Comparison of ENCODE assay signal across 32 cellular contexts in genomic region chr6:119683022-119683421, GRCh38.
DNase-seq lines count a peak whose midpoint lies in the region; ATAC-seq, FAIRE-seq and TF ChIP-seq lines count a peak whose summit lies in the region.
"Had no signal": no experiment of that assay in that cellular context is flagged by ENCODE, and none has a peak within 500 bp of the region (broad histone marks: within the 10 kb centered on the region; RNA-seq: fewer than 3 reads in every experiment).

No MANE protein-coding gene starts in this region.

- H3K27me3 Mint-ChIP-seq in activated T-cell treated with anti-CD3 and anti-CD28 coated beads, Interleukin-2, amount 50 U/mL, for 24 hours, result no peaks in the 10 kb centered on the region
- H3K27me3 Mint-ChIP-seq: stimulated activated memory B cell treated with anti-CD40 and anti-IgM and Interleukin-4, amounts not matched to agents 10 μg/mL and 1 μg/mL and 100 μg/mL, for 72 hours had no signal

- no peak overlapping the region for H2BK120ac ChIP-seq in H1 (replicated peaks; ENCODE audit: low read depth, low read length)
- H2BK120ac ChIP-seq in mesendoderm (ENCODE audit: low read depth, low read length), result no peak overlapping the region

- POLR2A ChIA-PET in HEK293T (lab: Yijun Ruan, JAX) (no interaction called here), H1 (lab: Charles Lee; ENCODE audit: partially characterized antibody) (no interaction called here), A673 (lab: Charles Lee; ENCODE audit: low non-redundant PET) (no interaction called here)

- DNase-seq in HEK293T (ENCODE audit: extremely low spot score) (peak; percentile 41), NCI-H510A treated with DMSO at 0.1 percent for 48 hours (lab: John Stamatoyannopoulos, UW) (peak; percentile 19), H1 (ENCODE audit: low read depth in 1 of 2, low spot score in 2 of 2) (no peak), mesendoderm (peak; percentile 10), NCI-H226 (no peak), A673 (ENCODE audit: low spot score) (no peak)
- DNase-seq in activated T-cell treated with anti-CD3 and anti-CD28 coated beads, Interleukin-2, amount 50 U/mL, for 24 hours, result no peak
- DNase-seq: activated CD8-positive, alpha-beta T cell treated with anti-CD3 and anti-CD28 coated beads, Interleukin-2, amount 10 ng/mL, durations not matched to agents 7 days and 5 days; activated effector memory CD4-positive, alpha-beta T cell treated with Interleukin-2 at 50 U/mL for 16 hours; body of pancreas; DMS79 treated with DMSO at 0.1 percent for 48 hours; heart right ventricle; KBM-7; left lung; mesenchymal stem cell; MM.1S; NCI-H1436 treated with DMSO at 0.1 percent for 48 hours; NCI-H2171 treated with DMSO at 0.1 percent for 48 hours; NCI-H774; SK-N-SH; stimulated activated CD4-positive, alpha-beta T cell treated with anti-CD3 and anti-CD28 coated beads, Interleukin-4, amount 100 ng/mL, for 4 hours; T-helper 17 cell had no signal

- no peaks in the 10 kb centered on the region for H3K36me3 Mint-ChIP-seq in activated T-cell treated with anti-CD3 and anti-CD28 coated beads, Interleukin-2, amount 50 U/mL, for 24 hours (ENCODE audit: low read depth)
- H3K36me3 Mint-ChIP-seq: stimulated activated memory B cell treated with anti-CD40 and anti-IgM and Interleukin-4, amounts not matched to agents 10 μg/mL and 1 μg/mL and 100 μg/mL, for 72 hours had no signal

- H2BK12ac ChIP-seq in H1 (ENCODE audit: low read depth, low read length), result no peak overlapping the region

- peak; percentile 19 for FAIRE-seq in H1 (lab: Jason Lieb, UNC)
- FAIRE-seq: HTR-8/SVneo, urothelium cell line had no signal

- H3K14ac ChIP-seq in H1 (ENCODE audit: insufficient read length), result no peak overlapping the region

- H3K4me1 ChIP-seq in H1 (replicated peaks in 1 of 4; ENCODE audit: control insufficient read depth in 3 of 4, insufficient read depth in 4 of 4, low read length in 3 of 4) (no peaks in the 10 kb centered on the region), mesendoderm (ENCODE audit: control insufficient read depth, low read depth, low read length) (no peaks in the 10 kb centered on the region), A673 (ENCODE audit: insufficient read depth, low read length, poor library complexity, severe bottlenecking) (no peaks in the 10 kb centered on the region)
- H3K4me1 ChIP-seq: body of pancreas, HAP-1, heart right ventricle, left lung, prostate gland had no signal

- no peak overlapping the region for H3K56ac ChIP-seq in H1 (replicated peaks; ENCODE audit: insufficient read length, low read depth, low read length)
- no peak overlapping the region for H3K56ac ChIP-seq in mesendoderm (ENCODE audit: low read length)

- no peaks in the 10 kb centered on the region for H3K36me3 ChIP-seq in H1 (ENCODE audit: control insufficient read depth in 2 of 4, insufficient read depth in 4 of 4, low read length in 3 of 4)
- no peaks in the 10 kb centered on the region for H3K36me3 ChIP-seq in mesendoderm (ENCODE audit: control insufficient read depth, insufficient read depth, low read length)
- no peaks in the 10 kb centered on the region for H3K36me3 ChIP-seq in A673 (ENCODE audit: insufficient read depth, low read length, poor library complexity, severe bottlenecking)
- H3K36me3 ChIP-seq: HAP-1, heart right ventricle, left lung, neutrophil, prostate gland had no signal

- H3K4me1 Mint-ChIP-seq in activated T-cell treated with anti-CD3 and anti-CD28 coated beads, Interleukin-2, amount 50 U/mL, for 24 hours (ENCODE audit: low read depth), result no peaks in the 10 kb centered on the region
- H3K4me1 Mint-ChIP-seq: stimulated activated memory B cell treated with anti-CD40 and anti-IgM and Interleukin-4, amounts not matched to agents 10 μg/mL and 1 μg/mL and 100 μg/mL, for 72 hours; T-helper 17 cell had no signal

- H3K27me3 ChIP-seq in H1 (replicated peaks in 1 of 4; ENCODE audit: control insufficient read depth in 3 of 4, extremely low read depth in 1 of 4, insufficient read depth in 3 of 4, low read length in 3 of 4) (no peaks in the 10 kb centered on the region), mesendoderm (ENCODE audit: insufficient read depth, low read length, poor library complexity) (no peaks in the 10 kb centered on the region), A673 (replicated peaks; ENCODE audit: insufficient read depth, low read depth, low read length, poor library complexity) (peaks cover 9% of the 10 kb centered on the region)
- H3K27me3 ChIP-seq: body of pancreas, heart right ventricle, left lung, neutrophil had no signal

- H3K79me2 ChIP-seq in H1 (ENCODE audit: control insufficient read depth in 1 of 2, insufficient read depth in 2 of 2, low read length in 2 of 2) (no peaks in the 10 kb centered on the region), mesendoderm (ENCODE audit: control insufficient read depth, insufficient read depth, low read length) (no peaks in the 10 kb centered on the region)

- no peak overlapping the region for H2BK20ac ChIP-seq in H1 (ENCODE audit: low read length)

- WGBS in H1 (ENCODE audit: extremely low coverage in 1 of 2, insufficient coverage in 1 of 2, insufficient read length in 1 of 2, insufficient replicate concordance in 2 of 2, low coverage in 1 of 2, low lambda C conversion rate in 2 of 2, missing lambda C conversion rate in 1 of 2), 2 experiments, result 90% methylated on average over 2 of the region's 2 CpGs; no CpG with 5 or more reads in 1 of the 2 experiments
- no CpG with 5 or more reads among the region's 2 CpGs for WGBS in mesendoderm (ENCODE audit: extremely low coverage, insufficient coverage, low lambda C conversion rate)

- no peak overlapping the region for H3K4me3 Mint-ChIP-seq in activated T-cell treated with anti-CD3 and anti-CD28 coated beads, Interleukin-2, amount 50 U/mL, for 24 hours
- H3K4me3 Mint-ChIP-seq: activated CD8-positive, alpha-beta T cell treated with anti-CD3 and anti-CD28 coated beads, Interleukin-2, amount 10 ng/mL, durations not matched to agents 7 days and 5 days; stimulated activated memory B cell treated with anti-CD40 and anti-IgM and Interleukin-4, amounts not matched to agents 10 μg/mL and 1 μg/mL and 100 μg/mL, for 72 hours; T-helper 17 cell had no signal

- H4K5ac ChIP-seq in H1 (ENCODE audit: insufficient read length, low read depth, low read length) (no peak overlapping the region), mesendoderm (ENCODE audit: low read length) (no peak overlapping the region)

- intact Hi-C loops in A673 (cut with micrococcal nuclease; ENCODE audit: unreplicated experiment), result no loop called here

- H3K23ac ChIP-seq in H1 (ENCODE audit: insufficient read length) (no peak overlapping the region), mesendoderm (ENCODE audit: low read length) (no peak overlapping the region)

- no peak for TF ChIP-seq EP300 in H1 (IDR thresholded peaks at IDR 0.05; ENCODE audit: borderline replicate concordance in 1 of 2, low read depth in 2 of 2, low read length in 2 of 2)

- H3K4ac ChIP-seq in H1 (replicated peaks; ENCODE audit: insufficient read length, low read depth, low read length) (no peak overlapping the region), mesendoderm (ENCODE audit: low read depth, low read length) (no peak overlapping the region)

- no peaks in the 10 kb centered on the region for H3K9me3 ChIP-seq in H1 (ENCODE audit: insufficient read depth in 2 of 2, low read depth in 1 of 2, low read length in 1 of 2)
- H3K9me3 ChIP-seq in A673 (ENCODE audit: low read depth, low read length, poor library complexity, severe bottlenecking), result no peaks in the 10 kb centered on the region
- H3K9me3 ChIP-seq: body of pancreas, HAP-1, heart right ventricle, left lung, neutrophil, prostate gland, SK-N-SH had no signal

- no TSS peak for BruUV-seq in A673 (replicated peaks; lab: Mats Ljungman, UMichigan)

- TF ChIP-seq POLR2A in H1 (IDR thresholded peaks at IDR 0.05; ENCODE audit: control extremely low read depth in 1 of 2, low read depth in 2 of 2, low read length in 2 of 2), result no peak

- H4K8ac ChIP-seq in H1 (ENCODE audit: extremely low read depth, insufficient read depth, low read length), result no peak overlapping the region
- no peak overlapping the region for H4K8ac ChIP-seq in mesendoderm (ENCODE audit: low read depth, low read length)

- H2AK5ac ChIP-seq in H1 (ENCODE audit: low read depth, low read length) (no peak overlapping the region), mesendoderm (ENCODE audit: low read length) (no peak overlapping the region)

- H3K27ac Mint-ChIP-seq in activated T-cell treated with anti-CD3 and anti-CD28 coated beads, Interleukin-2, amount 50 U/mL, for 24 hours, result no peak overlapping the region
- H3K27ac Mint-ChIP-seq: activated CD8-positive, alpha-beta T cell treated with anti-CD3 and anti-CD28 coated beads, Interleukin-2, amount 10 ng/mL, durations not matched to agents 7 days and 5 days; stimulated activated memory B cell treated with anti-CD40 and anti-IgM and Interleukin-4, amounts not matched to agents 10 μg/mL and 1 μg/mL and 100 μg/mL, for 72 hours; T-helper 17 cell had no signal

- TF ChIP-seq CTCF in H1 (IDR thresholded peaks at IDR 0.05; ENCODE audit: control extremely low read depth in 1 of 3, insufficient read depth in 1 of 3, low read depth in 1 of 3, low read length in 3 of 3), result no peak
- no peak for TF ChIP-seq CTCF in A673 (conservative IDR thresholded peaks at IDR 0.05; ENCODE audit: low read depth, low read length)

- no peak overlapping the region for H2AFZ ChIP-seq in H1 (ENCODE audit: low read length)

- CTCF ChIA-PET in HEK293T (lab: Yijun Ruan, JAX), result no interaction called here
- CTCF ChIA-PET in H1 (lab: Charles Lee; ENCODE audit: partially characterized antibody), result interaction anchor here (0.6 kb wide), 1 partner anchor 1323 kb away, joined by 3 read pairs; no protein-coding TSS in a partner anchor
- CTCF ChIA-PET in A673 (lab: Charles Lee), result no interaction called here

- no peak for TF ChIP-seq RAD21 in H1 (IDR thresholded peaks at IDR 0.05 in 1 of 2, conservative IDR thresholded peaks at IDR 0.05 in 1 of 2; ENCODE audit: low read depth in 2 of 2, low read length in 2 of 2)

- no peak for ATAC-seq in HG02885 (IDR thresholded peaks at IDR 0.05; ENCODE audit: poor library complexity, unreplicated experiment)
- ATAC-seq: activated CD8-positive, alpha-beta T cell treated with anti-CD3 and anti-CD28 coated beads, Interleukin-2, amount 10 ng/mL, durations not matched to agents 7 days and 5 days; body of pancreas; heart right ventricle; left lung; sciatic nerve; stimulated activated memory B cell treated with anti-CD40 and anti-IgM and Interleukin-4, amounts not matched to agents 10 μg/mL and 1 μg/mL and 100 μg/mL, for 72 hours; T-helper 17 cell had no signal

- H3K4me3 ChIP-seq in H1 (ENCODE audit: extremely low read depth in 1 of 4, insufficient read depth in 2 of 4, low read depth in 3 of 4, low read length in 4 of 4) (no peak overlapping the region), mesendoderm (ENCODE audit: low read length) (no peak overlapping the region), A673 (ENCODE audit: low read depth, low read length, poor library complexity, severe bottlenecking) (no peak overlapping the region)
- H3K4me3 ChIP-seq: body of pancreas, HAP-1, heart right ventricle, left lung, prostate gland had no signal

- no peak overlapping the region for H2BK5ac ChIP-seq in H1 (ENCODE audit: low read depth, low read length)
- H2BK5ac ChIP-seq in mesendoderm (ENCODE audit: low read length), result no peak overlapping the region

- no peak overlapping the region for H4K91ac ChIP-seq in H1 (replicated peaks; ENCODE audit: insufficient read length, low read length)

- no peaks in the 10 kb centered on the region for H4K20me1 ChIP-seq in H1 (replicated peaks in 1 of 2; ENCODE audit: control insufficient read depth in 1 of 2, insufficient read depth in 2 of 2, low read length in 2 of 2)

- H3K4me2 ChIP-seq in H1 (ENCODE audit: insufficient read depth in 1 of 2, low read depth in 2 of 2, low read length in 2 of 2) (no peak overlapping the region), mesendoderm (ENCODE audit: low read length) (no peak overlapping the region)
- H3K4me2 ChIP-seq: SK-N-SH had no signal

- no peak overlapping the region for H3K27ac ChIP-seq in H1 (ENCODE audit: low read depth, low read length)
- H3K27ac ChIP-seq in mesendoderm (ENCODE audit: low read depth, low read length), result no peak overlapping the region
- H3K27ac ChIP-seq in A673 (ENCODE audit: low read depth, low read length, poor library complexity, severe bottlenecking), result no peak overlapping the region
- H3K27ac ChIP-seq: body of pancreas, C4-2B, heart right ventricle, left lung, neutrophil, prostate gland, RWPE1 had no signal

- no peaks in the 10 kb centered on the region for H3K9me3 Mint-ChIP-seq in activated T-cell treated with anti-CD3 and anti-CD28 coated beads, Interleukin-2, amount 50 U/mL, for 24 hours
- H3K9me3 Mint-ChIP-seq: stimulated activated memory B cell treated with anti-CD40 and anti-IgM and Interleukin-4, amounts not matched to agents 10 μg/mL and 1 μg/mL and 100 μg/mL, for 72 hours had no signal

- H3K23me2 ChIP-seq in H1 (ENCODE audit: low read depth, low read length), result no peaks in the 10 kb centered on the region

- H2BK15ac ChIP-seq in H1 (ENCODE audit: low read length) (no peak overlapping the region), mesendoderm (replicated peaks; ENCODE audit: low read depth) (no peak overlapping the region)

- H3K9ac ChIP-seq in H1 (replicated peaks in 1 of 4; ENCODE audit: extremely low read depth in 1 of 4, low read depth in 3 of 4, low read length in 3 of 4), result no peak overlapping the region
- no peak overlapping the region for H3K9ac ChIP-seq in mesendoderm (ENCODE audit: low read length)
- H3K9ac ChIP-seq: SK-N-SH had no signal

- no peaks in the 10 kb centered on the region for H3K79me1 ChIP-seq in H1 (ENCODE audit: low read depth, low read length)
- H3K79me1 ChIP-seq in mesendoderm (ENCODE audit: low read length), result no peaks in the 10 kb centered on the region

- H3K18ac ChIP-seq in H1 (ENCODE audit: extremely low read depth, low read length), result no peak overlapping the region
- H3K18ac ChIP-seq in mesendoderm (ENCODE audit: low read length), result no peak overlapping the region

Comparison
In these comparisons a context has a peak if more than half of its experiments do, and no peak if none do; other contexts are left out.
1. DNase-seq: peak in HEK293T (single experiment), NCI-H510A treated with DMSO at 0.1 percent for 48 hours (single experiment) and mesendoderm (single experiment); none in H1 (0 of 2), NCI-H226 (single experiment), A673 (single experiment) and activated T-cell treated with anti-CD3 and anti-CD28 coated beads, Interleukin-2, amount 50 U/mL, for 24 hours (single experiment).